ENCODE assay signal across 1 cellular context in genomic region chr6:64732888-64733287, GRCh38.
TF ChIP-seq lines count a peak whose summit lies in the region.

No MANE protein-coding gene starts in this region.

TF ChIP-seq in SK-N-SH treated with all-trans-retinoic acid at 6 μM for 48 hours, 23 proteins besides CTCF, POLR2A, EP300 and RAD21 (continued from another document):
- TF ChIP-seq POU6F1 (CRISPR knock-in tag; IDR thresholded peaks at IDR 0.05; ENCODE audit: borderline replicate concordance, low read depth): no peak
- no peak for TF ChIP-seq ARNTL (CRISPR knock-in tag; IDR thresholded peaks at IDR 0.05; ENCODE audit: borderline replicate concordance, low read depth)
- no peak for TF ChIP-seq GLIS3 (CRISPR knock-in tag; IDR thresholded peaks at IDR 0.05)
- TF ChIP-seq ZFP30 (CRISPR knock-in tag; IDR thresholded peaks at IDR 0.05): no peak
- no peak for TF ChIP-seq CSRNP3 (CRISPR knock-in tag; IDR thresholded peaks at IDR 0.05)
- no peak for TF ChIP-seq PATZ1 (CRISPR knock-in tag; IDR thresholded peaks at IDR 0.05; ENCODE audit: borderline replicate concordance)
- no peak for TF ChIP-seq CSDC2 (CRISPR knock-in tag; IDR thresholded peaks at IDR 0.05)
- TF ChIP-seq BACH2 (CRISPR knock-in tag; IDR thresholded peaks at IDR 0.05; ENCODE audit: borderline replicate concordance): no peak
